ENCODE assay signal across 9 cellular contexts in the genomic region with DNA sequence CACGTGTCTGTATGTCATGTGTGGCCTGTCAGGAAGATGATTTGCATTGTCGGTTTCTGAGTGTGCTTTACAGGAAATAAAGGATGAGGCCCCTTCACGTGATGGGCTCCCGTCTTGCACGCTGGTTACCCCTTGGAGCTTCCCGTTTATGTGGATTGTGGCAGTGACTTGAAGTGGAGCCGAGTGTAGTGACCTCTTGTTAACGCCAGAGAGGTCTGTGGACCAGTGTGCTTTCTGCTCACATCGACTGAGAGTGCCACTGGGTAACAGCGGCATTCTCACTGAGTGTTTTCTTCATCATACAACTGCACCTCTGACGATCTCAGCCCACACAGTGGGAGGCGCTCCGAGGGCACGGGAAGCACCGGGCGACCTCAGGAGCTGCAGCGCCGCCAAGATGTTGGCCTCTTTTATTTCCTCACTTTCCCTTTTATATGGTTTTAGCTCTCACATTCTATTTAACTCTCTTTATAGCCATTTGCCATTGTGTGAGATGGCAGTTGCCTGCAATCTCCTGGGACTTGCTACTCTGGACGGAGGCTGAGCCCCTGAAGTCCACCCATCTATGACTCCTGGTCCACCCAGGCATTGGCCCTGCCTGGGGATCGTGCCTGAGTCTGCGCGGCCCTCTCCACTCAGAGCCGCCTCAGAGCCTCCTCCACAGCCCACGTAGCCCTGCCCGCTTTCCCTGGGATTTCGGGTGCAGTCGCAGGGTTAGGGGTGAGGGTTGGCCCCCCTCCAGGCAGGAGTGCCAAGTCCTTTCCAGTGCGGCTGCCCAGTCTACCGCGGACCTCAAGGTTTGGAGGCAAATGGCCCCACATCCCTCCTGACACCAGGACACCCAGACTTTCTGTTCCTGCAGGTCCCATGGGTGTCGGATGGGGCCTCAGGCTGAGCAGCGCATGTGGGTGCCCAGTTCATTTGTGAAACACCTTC.
DNase-seq lines count a peak whose midpoint lies in the region; ATAC-seq and TF ChIP-seq lines count a peak whose summit lies in the region.
"Had no signal": no experiment of that assay in that cellular context is flagged by ENCODE, and none has a peak within 500 bp of the region (broad histone marks: within the 10 kb centered on the region; RNA-seq: fewer than 3 reads in every experiment).

No MANE protein-coding gene starts in this region.

- no peaks in the 10 kb centered on the region for H3K36me3 Mint-ChIP-seq in H9 (ENCODE audit: insufficient read depth in 1 of 3, low read depth in 3 of 3)
- no peaks in the 10 kb centered on the region for H3K36me3 Mint-ChIP-seq in activated B cell treated with CpG ODN at 0.5 μM for 24 hours (ENCODE audit: low read depth)

- DNase-seq in H9 (no peak), activated B cell treated with CpG ODN at 0.5 μM for 24 hours (peak; percentile 16), head of caudate nucleus (peak in 37 of 42 donors; percentile 21 to 77 (median 54)), cerebellar nuclear complex (lab: John Stamatoyannopoulos, UW) (no peak), putamen (ENCODE audit: low spot score) (no peak), AG08395 (ENCODE audit: low spot score) (no peak)
- peak; percentile 15 for DNase-seq in stimulated activated CD8-positive, alpha-beta memory T cell treated with anti-CD3 and anti-CD28 coated beads, Interleukin-7, amount 100 ng/mL, for 24 hours (ENCODE audit: low read depth)

- no peak overlapping the region for H3T11ph ChIP-seq in H9 (ENCODE audit: low read length)

- no peaks in the 10 kb centered on the region for H3K23me2 ChIP-seq in H9 (ENCODE audit: insufficient read length, low read depth, low read length, poor library complexity, severe bottlenecking)

- H3K4me3 ChIP-seq in BLaER1 = no peak overlapping the region
- H3K4me3 ChIP-seq: uterus had no signal

- no peak overlapping the region for H3K4me3 Mint-ChIP-seq in H9
- H3K4me3 Mint-ChIP-seq in activated B cell treated with CpG ODN at 0.5 μM for 24 hours = peak overlapping the region; percentile 73

- H3K4me1 Mint-ChIP-seq in H9 (peaks cover 6 to 8% of the 10 kb centered on the region in 2 experiments; a peak in 3 of 4 replicates), activated B cell treated with CpG ODN at 0.5 μM for 24 hours (peaks cover 27% of the 10 kb centered on the region)

- no peaks in the 10 kb centered on the region for H3K36me3 ChIP-seq in BLaER1
- H3K36me3 ChIP-seq: uterus had no signal

- H2AK5ac ChIP-seq in H9 (ENCODE audit: insufficient read length, low read length) = no peak overlapping the region

- H4K91ac ChIP-seq in H9 (ENCODE audit: insufficient read length, low read depth, low read length) = no peak overlapping the region

- H3K14ac ChIP-seq in H9 (ENCODE audit: insufficient read depth, low read length) = no peak overlapping the region

- no peaks in the 10 kb centered on the region for H3K79me1 ChIP-seq in H9 (ENCODE audit: insufficient read depth, low read depth, low read length, poor library complexity, severe bottlenecking)

- ATAC-seq in activated B cell treated with CpG ODN at 0.5 μM for 24 hours (ENCODE audit: low read depth) = peak; percentile 54

- H3K27me3 Mint-ChIP-seq in H9 (ENCODE audit: low read depth) (peaks cover 1% of the 10 kb centered on the region; the same call in 1 of the 2 replicates), activated B cell treated with CpG ODN at 0.5 μM for 24 hours (peaks cover 4% of the 10 kb centered on the region)

- H3K9me3 ChIP-seq in BLaER1 (no peaks in the 10 kb centered on the region), H9 (ENCODE audit: control insufficient read depth, low read depth, low read length) (no peaks in the 10 kb centered on the region)
- H3K9me3 ChIP-seq: uterus had no signal

- H4K5ac ChIP-seq in H9 (ENCODE audit: insufficient read length, low read depth, low read length) = no peak overlapping the region

- H2BK12ac ChIP-seq in H9 (ENCODE audit: insufficient read length, low read depth, low read length) = no peak overlapping the region

- no peak overlapping the region for H2BK5ac ChIP-seq in H9 (ENCODE audit: insufficient read length, low read length)

- H2BK20ac ChIP-seq in H9 (ENCODE audit: low read depth, low read length, poor library complexity, severe bottlenecking) = no peak overlapping the region

- H3K9me3 Mint-ChIP-seq in H9 (no peaks in the 10 kb centered on the region), activated B cell treated with CpG ODN at 0.5 μM for 24 hours (no peaks in the 10 kb centered on the region)

- H3K9ac ChIP-seq in BLaER1 (no peak overlapping the region), H9 (ENCODE audit: extremely low read depth, insufficient read length, low read length) (no peak overlapping the region)

- H2BK15ac ChIP-seq in H9 (ENCODE audit: low read depth, low read length) = no peak overlapping the region

- H3K23ac ChIP-seq in H9 (ENCODE audit: insufficient read length, low read depth, low read length) = no peak overlapping the region

- POLR2A ChIA-PET in activated B cell treated with CpG ODN at 0.5 μM for 24 hours (lab: Charles Lee) = no interaction called here

- H3K18ac ChIP-seq in H9 (ENCODE audit: insufficient read length, low read depth, low read length) = no peak overlapping the region

- peak overlapping the region; percentile 50 for H3K4me2 ChIP-seq in BLaER1
- H3K4me2 ChIP-seq in H9 (ENCODE audit: insufficient read depth, insufficient read length, low read length) = no peak overlapping the region

- H3K27ac Mint-ChIP-seq in H9 (no peak overlapping the region; a peak in 1 of 7 replicates), activated B cell treated with CpG ODN at 0.5 μM for 24 hours (peak overlapping the region; percentile 37)

- WGBS in H9 (ENCODE audit: extremely low coverage, insufficient read length, low lambda C conversion rate) = no CpG with 5 or more reads among the region's 32 CpGs

- no peak overlapping the region for H3K56ac ChIP-seq in H9 (ENCODE audit: insufficient read length, low read depth, low read length)

- no peaks in the 10 kb centered on the region for H3K79me2 ChIP-seq in H9 (ENCODE audit: insufficient read depth, low read length)

- CTCF ChIA-PET in activated B cell treated with CpG ODN at 0.5 μM for 24 hours (lab: Charles Lee) = no interaction called here

- no peak overlapping the region for H3K4ac ChIP-seq in H9 (ENCODE audit: low read depth, low read length)

- H3K4me1 ChIP-seq in BLaER1 (peaks cover 51% of the 10 kb centered on the region), H9 (ENCODE audit: insufficient read depth, low read length) (no peaks in the 10 kb centered on the region)
- H3K4me1 ChIP-seq: uterus had no signal

- H2BK120ac ChIP-seq in H9 (ENCODE audit: low read depth, low read length, poor library complexity, severe bottlenecking) = no peak overlapping the region

- no peak overlapping the region for H2AFZ ChIP-seq in H9 (ENCODE audit: low read length)

- H4K8ac ChIP-seq in H9 (replicated peaks; ENCODE audit: insufficient read length, low read depth, low read length) = no peak overlapping the region

- H4K20me1 ChIP-seq in BLaER1 (no peaks in the 10 kb centered on the region), H9 (ENCODE audit: control insufficient read depth, insufficient read depth, insufficient read length) (no peaks in the 10 kb centered on the region)

- 0 out of 3 replicates have a peak, but pooled peaks have one; percentile 16 for TF ChIP-seq CTCF in H9 (conservative IDR thresholded peaks at IDR 0.05)
- TF ChIP-seq CTCF in activated B cell treated with CpG ODN at 0.5 μM for 24 hours (IDR thresholded peaks at IDR 0.05) = no peak

- H3K27me3 ChIP-seq in BLaER1 = no peaks in the 10 kb centered on the region
- H3K27me3 ChIP-seq in H9 (ENCODE audit: insufficient read depth, low read length) = no peaks in the 10 kb centered on the region
- H3K27me3 ChIP-seq: uterus had no signal

- H3K27ac ChIP-seq in BLaER1 = no peak overlapping the region; the same call in 1 of the 2 replicates
- no peak overlapping the region for H3K27ac ChIP-seq in H9 (ENCODE audit: insufficient read length, low read depth, low read length)
- H3K27ac ChIP-seq: uterus had no signal

- intact Hi-C loops in activated B cell treated with CpG ODN at 0.5 μM for 24 hours (cut with micrococcal nuclease) = loop anchor here (2.0 kb wide), 1 partner anchor 32 kb away; no protein-coding TSS in a partner anchor
- intact Hi-C loops in head of caudate nucleus (cut with DNase I) = no loop called here

Comparison
In these comparisons a context has a peak if more than half of its experiments do, and no peak if none do; other contexts are left out.
1. DNase-seq: peak in activated B cell treated with CpG ODN at 0.5 μM for 24 hours (single experiment), head of caudate nucleus (37 of 42) and stimulated activated CD8-positive, alpha-beta memory T cell treated with anti-CD3 and anti-CD28 coated beads, Interleukin-7, amount 100 ng/mL, for 24 hours (single experiment); none in H9 (single experiment), cerebellar nuclear complex (0 of 2), putamen (single experiment) and AG08395 (single experiment).